16 cellular contexts compared by ENCODE assay signal in genomic region chr5:113526421-113526820, GRCh38.
"Had no signal": no experiment of that assay in that cellular context is flagged by ENCODE, and none has a peak within 500 bp of the region (broad histone marks: within the 10 kb centered on the region; RNA-seq: fewer than 3 reads in every experiment).

No MANE protein-coding gene starts in this region.

- H3K27ac Mint-ChIP-seq: activated CD4-positive, alpha-beta T cell treated with anti-CD3 and anti-CD28 coated beads, Interleukin-2, amount 10 ng/mL, durations not matched to agents 24 days and 14 days; activated T-helper 2 cell treated with anti-CD3 and anti-CD28 coated beads, Interferon-gamma antibody, Interleukin-2, Interleukin-4, amounts not matched to agents 10 μg/mL and 5 μg/mL and 100 μg/mL, durations not matched to agents 14 hours and 24 hours and 36 hours; natural killer cell had no signal

- H3K4me3 ChIP-seq: esophagus muscularis mucosa, mucosa of descending colon, stomach, thoracic aorta, uterus had no signal

- H3K27me3 Mint-ChIP-seq: activated B cell treated with CpG ODN at 0.5 μM for 24 hours; activated CD4-positive, alpha-beta T cell treated with anti-CD3 and anti-CD28 coated beads, Interleukin-2, amount 10 ng/mL, durations not matched to agents 24 days and 14 days had no signal

- H3K9me3 Mint-ChIP-seq: natural killer cell had no signal

- H3K9me3 ChIP-seq: thoracic aorta, uterus had no signal

- H3K36me3 ChIP-seq: brain microvascular endothelial cell, thoracic aorta, uterus had no signal

- H3K27ac ChIP-seq: brain microvascular endothelial cell, esophagus muscularis mucosa, stomach, thoracic aorta, uterus had no signal

- H3K27me3 ChIP-seq: brain microvascular endothelial cell, esophagus muscularis mucosa, stomach, uterus had no signal

- H3K4me3 Mint-ChIP-seq: activated B cell treated with CpG ODN at 0.5 μM for 24 hours; activated CD4-positive, alpha-beta T cell treated with anti-CD3 and anti-CD28 coated beads, Interleukin-2, amount 10 ng/mL, durations not matched to agents 24 days and 14 days; natural killer cell had no signal

- H3K4me1 ChIP-seq: uterus had no signal

- DNase-seq: activated B cell treated with CpG ODN at 0.5 μM for 24 hours; activated CD4-positive, alpha-beta T cell treated with anti-CD3 and anti-CD28 coated beads, Interleukin-2, amount 10 ng/mL, durations not matched to agents 24 days and 14 days; activated CD8-positive, alpha-beta memory T cell treated with anti-CD3 and anti-CD28 coated beads for 24 hours; activated naive CD4-positive, alpha-beta T cell treated with anti-CD3 and anti-CD28 coated beads, Interleukin-2, amount 50 U/mL, for 16 hours; brain microvascular endothelial cell; foreskin fibroblast; mammary epithelial cell; mucosa of descending colon; natural killer cell; stimulated activated CD4-positive, alpha-beta T cell treated with anti-CD3 and anti-CD28 coated beads, Interleukin-15, amount 100 ng/mL, for 24 hours; stomach; T-helper 2 cell; uterus had no signal

- ATAC-seq: mucosa of descending colon, natural killer cell had no signal
